Comparison of ENCODE assay signal across 13 cellular contexts in genomic region chr2:138522556-138522955, GRCh38. TPM values are rescaled to one million over a fixed set of nuclear protein-coding genes. Genes with fewer than 3 reads are reported as not detected.
DNase-seq lines count a peak whose midpoint lies in the region; ATAC-seq and TF ChIP-seq lines count a peak whose summit lies in the region.
"Had no signal": no experiment of that assay in that cellular context is flagged by ENCODE, and none has a peak within 500 bp of the region (broad histone marks: within the 10 kb centered on the region; RNA-seq: fewer than 3 reads in every experiment).

No MANE protein-coding gene starts in this region.

- H3K27me3 ChIP-seq in neuronal stem cell (ENCODE audit: control insufficient read depth in 3 of 3, insufficient read depth in 3 of 3, low read depth in 1 of 3, low read length in 3 of 3), result no peaks in the 10 kb centered on the region
- H3K27me3 ChIP-seq in esophagus squamous epithelium, result no peaks in the 10 kb centered on the region
- H3K27me3 ChIP-seq: spleen had no signal

- peaks cover 58% of the 10 kb centered on the region for H3K4me1 Mint-ChIP-seq in stimulated activated naive CD8-positive, alpha-beta T cell treated with anti-CD3 and anti-CD28 coated beads, Interleukin-15, Interleukin-2, amounts not matched to agents 100 ng/mL and 50 ng/mL, for 24 hours (ENCODE audit: low read depth)

- H3K4me1 ChIP-seq in neuronal stem cell (ENCODE audit: control insufficient read depth in 2 of 2, insufficient read depth in 1 of 2, low read depth in 1 of 2, low read length in 2 of 2) (peaks cover 0 to 2% of the 10 kb centered on the region in 2 donors), esophagus squamous epithelium (peaks cover 0 to 15% (median 0%) of the 10 kb centered on the region in 3 donors)

- WGBS in neuronal stem cell (ENCODE audit: extremely low coverage in 2 of 2, insufficient read length in 2 of 2, insufficient replicate concordance in 1 of 2), 2 donors, result no CpG with 5 or more reads among the region's 3 CpGs
- 54 to 87% methylated on average over 3 of the region's 3 CpGs for WGBS in esophagus squamous epithelium, 2 donors

- ATAC-seq in stimulated activated naive CD8-positive, alpha-beta T cell treated with anti-CD3 and anti-CD28 coated beads, Interleukin-15, Interleukin-2, amounts not matched to agents 100 U/mL and 50 U/mL, for 24 hours, result no peak
- ATAC-seq in HG02610 (IDR thresholded peaks at IDR 0.05; ENCODE audit: unreplicated experiment), result peak; percentile 78
- peak; percentile 85 for ATAC-seq in HG03439 (IDR thresholded peaks at IDR 0.05; ENCODE audit: unreplicated experiment)

- TF ChIP-seq POLR2A in esophagus squamous epithelium (IDR thresholded peaks at IDR 0.05), result no peak

- no peak overlapping the region for H2BK15ac ChIP-seq in neuronal stem cell (ENCODE audit: low read length)

- intact Hi-C loops in esophagus squamous epithelium (cut with DNase I), result no loop called here

- no peak overlapping the region for H2BK120ac ChIP-seq in neuronal stem cell (ENCODE audit: low read depth, low read length)

- no peak overlapping the region for H2AFZ ChIP-seq in neuronal stem cell (ENCODE audit: low read length)

- no peak overlapping the region for H3K9ac ChIP-seq in neuronal stem cell (ENCODE audit: low read depth, low read length, poor library complexity)

- H3K23ac ChIP-seq in neuronal stem cell (ENCODE audit: low read depth, low read length, poor library complexity), result no peak overlapping the region

- H3K14ac ChIP-seq in neuronal stem cell (ENCODE audit: low read length), result no peak overlapping the region

- H3K27me3 Mint-ChIP-seq in stimulated activated naive CD8-positive, alpha-beta T cell treated with anti-CD3 and anti-CD28 coated beads, Interleukin-15, Interleukin-2, amounts not matched to agents 100 ng/mL and 50 ng/mL, for 24 hours, result no peaks in the 10 kb centered on the region

- no peaks in the 10 kb centered on the region for H3K36me3 ChIP-seq in neuronal stem cell (replicated peaks in 1 of 2; ENCODE audit: control insufficient read depth in 2 of 2, insufficient read depth in 2 of 2, low read length in 2 of 2)
- H3K36me3 ChIP-seq in esophagus squamous epithelium, result peaks cover 0 to 14% (median 5%) of the 10 kb centered on the region in 3 donors
- H3K36me3 ChIP-seq: WERI-Rb-1 had no signal

- H3K4me2 ChIP-seq in neuronal stem cell (ENCODE audit: insufficient read depth, low read length, poor library complexity, severe bottlenecking), result no peak overlapping the region

- H2BK12ac ChIP-seq in neuronal stem cell (ENCODE audit: low read length), result no peak overlapping the region

- no peak overlapping the region for H3K4me3 ChIP-seq in neuronal stem cell (ENCODE audit: low read length in 2 of 2)
- H3K4me3 ChIP-seq in esophagus squamous epithelium, result no peak overlapping the region
- H3K4me3 ChIP-seq: spleen had no signal

- no peak overlapping the region for H3K4ac ChIP-seq in neuronal stem cell (ENCODE audit: low read length)

- no peak for TF ChIP-seq CTCF in esophagus squamous epithelium (IDR thresholded peaks at IDR 0.05)

- H4K91ac ChIP-seq in neuronal stem cell (ENCODE audit: low read depth, low read length, poor library complexity), result no peak overlapping the region

- H3K27ac ChIP-seq in neuronal stem cell (replicated peaks; ENCODE audit: low read length), result no peak overlapping the region
- H3K27ac ChIP-seq in esophagus squamous epithelium, result no peak overlapping the region
- H3K27ac ChIP-seq: WERI-Rb-1 had no signal

- no peak overlapping the region for H3K18ac ChIP-seq in neuronal stem cell (ENCODE audit: low read length)

- H3K9me3 ChIP-seq in neuronal stem cell (replicated peaks in 1 of 2; ENCODE audit: control insufficient read depth in 2 of 2, insufficient read depth in 1 of 2, low read depth in 1 of 2, low read length in 2 of 2) (peaks cover 2 to 12% of the 10 kb centered on the region in 2 donors), esophagus squamous epithelium (peaks cover 0 to 8% (median 0%) of the 10 kb centered on the region in 3 donors)

- H2AK5ac ChIP-seq in neuronal stem cell (ENCODE audit: low read depth, low read length), result no peak overlapping the region

- no peak for DNase-seq in stimulated activated naive CD8-positive, alpha-beta T cell treated with anti-CD3 and anti-CD28 coated beads, Interleukin-15, Interleukin-2, amounts not matched to agents 100 U/mL and 50 U/mL, for 24 hours
- DNase-seq in neuronal stem cell (ENCODE audit: low spot score) (no peak), esophagus squamous epithelium (lab: John Stamatoyannopoulos, UW) (no peak), amniotic stem cell (lab: John Stamatoyannopoulos, UW) (no peak)
- no peak for DNase-seq in activated naive CD4-positive, alpha-beta T cell treated with Interleukin-2 at 50 U/mL for 16 hours
- DNase-seq: activated naive CD4-positive, alpha-beta T cell; NCI-H2029 treated with DMSO at 0.1 percent for 48 hours; RPMI8226; spleen; WERI-Rb-1 had no signal

- H3K9me3 Mint-ChIP-seq in stimulated activated naive CD8-positive, alpha-beta T cell treated with anti-CD3 and anti-CD28 coated beads, Interleukin-15, Interleukin-2, amounts not matched to agents 100 ng/mL and 50 ng/mL, for 24 hours, result peaks cover 16% of the 10 kb centered on the region

- no peak overlapping the region for H3K27ac Mint-ChIP-seq in stimulated activated naive CD8-positive, alpha-beta T cell treated with anti-CD3 and anti-CD28 coated beads, Interleukin-15, Interleukin-2, amounts not matched to agents 100 ng/mL and 50 ng/mL, for 24 hours

- H4K8ac ChIP-seq in neuronal stem cell (ENCODE audit: low read depth, low read length), result no peak overlapping the region

- H3K36me3 Mint-ChIP-seq in stimulated activated naive CD8-positive, alpha-beta T cell treated with anti-CD3 and anti-CD28 coated beads, Interleukin-15, Interleukin-2, amounts not matched to agents 100 ng/mL and 50 ng/mL, for 24 hours (ENCODE audit: low read depth), result peaks cover 45% of the 10 kb centered on the region

- peak overlapping the region; percentile 19 for H3K4me3 Mint-ChIP-seq in stimulated activated naive CD8-positive, alpha-beta T cell treated with anti-CD3 and anti-CD28 coated beads, Interleukin-15, Interleukin-2, amounts not matched to agents 100 ng/mL and 50 ng/mL, for 24 hours

- no peaks in the 10 kb centered on the region for H3K79me1 ChIP-seq in neuronal stem cell (ENCODE audit: low read depth, low read length)

- H2BK5ac ChIP-seq in neuronal stem cell (ENCODE audit: low read length), result no peak overlapping the region

RNA-seq across cellular contexts. Expression of gene SPOPL, which starts 21.0 kb away (rescaled TPM):
- polyA plus RNA-seq in neuronal stem cell (2013, experiment 1 of 2), result 6.9 TPM
- polyA plus RNA-seq in neuronal stem cell (2013, experiment 2 of 2), result 6.5 TPM
- 10 to 100 TPM in 3 of 4 donors, 1 to 10 TPM in 1; 8.4 to 21.2 (median 13.3) TPM for total RNA-seq in esophagus squamous epithelium
